In genomic region chr2:74619651-74620297, GRCh38 we compare ENCODE assay signal across 27 cellular contexts. TPM values are rescaled to one million over a fixed set of nuclear protein-coding genes. Genes with fewer than 3 reads are reported as not detected.
DNase-seq lines count a peak whose midpoint lies in the region; ATAC-seq lines count a peak whose summit lies in the region.
"Had no signal": no experiment of that assay in that cellular context is flagged by ENCODE, and none has a peak within 500 bp of the region (broad histone marks: within the 10 kb centered on the region; RNA-seq: fewer than 3 reads in every experiment).

No MANE protein-coding gene starts in this region.

- H3K4me1 Mint-ChIP-seq in IgD-negative memory B cell = peaks cover 14 to 22% (median 20%) of the 10 kb centered on the region in 3 donors
- H3K4me1 Mint-ChIP-seq: brain, immature natural killer cell had no signal

- peak overlapping the region in 2 of 4 donors; percentile 61 to 72 for H3K4me3 Mint-ChIP-seq in IgD-negative memory B cell
- H3K4me3 Mint-ChIP-seq: activated naive CD8-positive, alpha-beta T cell treated with anti-CD3 and anti-CD28 coated beads for 36 hours; brain; CD4-positive, CD25-positive, alpha-beta regulatory T cell; immature natural killer cell had no signal

- peak overlapping the region in 2 of 3 donors; percentile 20 to 71 for H3K27ac Mint-ChIP-seq in IgD-negative memory B cell
- H3K27ac Mint-ChIP-seq: activated naive CD8-positive, alpha-beta T cell treated with anti-CD3 and anti-CD28 coated beads for 36 hours; brain; CD4-positive, CD25-positive, alpha-beta regulatory T cell; immature natural killer cell had no signal

- H3K36me3 Mint-ChIP-seq in IgD-negative memory B cell = no peaks in the 10 kb centered on the region
- H3K36me3 Mint-ChIP-seq: activated naive CD8-positive, alpha-beta T cell treated with anti-CD3 and anti-CD28 coated beads for 36 hours; brain; CD4-positive, CD25-positive, alpha-beta regulatory T cell; immature natural killer cell had no signal

- H3K9me3 Mint-ChIP-seq in IgD-negative memory B cell = no peaks in the 10 kb centered on the region
- H3K9me3 Mint-ChIP-seq: activated naive CD8-positive, alpha-beta T cell treated with anti-CD3 and anti-CD28 coated beads for 36 hours; brain had no signal

- peaks cover 3% of the 10 kb centered on the region for H3K27me3 Mint-ChIP-seq in IgD-negative memory B cell

- DNase-seq in CD1c-positive myeloid dendritic cell (ENCODE audit: extremely low spot score) (peak; percentile 49), OCI-M1 (lab: John Stamatoyannopoulos, UW) (peak; percentile 3), NCI-H1092 (lab: John Stamatoyannopoulos, UW) (no peak), anterior cingulate cortex (lab: John Stamatoyannopoulos, UW) (no peak), NCI-H2029 treated with DMSO at 0.1 percent for 48 hours (lab: John Stamatoyannopoulos, UW) (no peak)
- DNase-seq: activated CD8-positive, alpha-beta memory T cell treated with anti-CD3 and anti-CD28 coated beads for 24 hours; activated naive CD8-positive, alpha-beta T cell treated with anti-CD3 and anti-CD28 coated beads for 36 hours; CD4-positive, CD25-positive, alpha-beta regulatory T cell; colonic mucosa; DMS153; heart left ventricle; immature natural killer cell; left ventricle myocardium superior; mucosa of descending colon; NCI-H1105; NCI-H69; SK-N-SH; T-helper 9 cell; testis had no signal

- ATAC-seq in GM19351 (IDR thresholded peaks at IDR 0.05; ENCODE audit: unreplicated experiment) (peak; percentile 54), HG03457 (IDR thresholded peaks at IDR 0.05; ENCODE audit: unreplicated experiment) (no peak)
- ATAC-seq: HCT116, heart left ventricle, K562, left ventricle myocardium superior, mucosa of descending colon, Panc1 had no signal

RNA-seq across cellular contexts. Expression of gene M1AP, which starts 28.4 kb away (rescaled TPM):
- not detected for polyA plus RNA-seq in IgD-negative memory B cell
- polyA plus RNA-seq: CD4-positive, CD25-positive, alpha-beta regulatory T cell; fibroblast of lung; immature natural killer cell had no signal

RNA-seq across cellular contexts. Expression of gene SEMA4F, which starts 34.3 kb away (rescaled TPM):
- polyA plus RNA-seq in IgD-negative memory B cell = 6.4 TPM

Comparison
In these comparisons a context has a peak if more than half of its experiments do, and no peak if none do; other contexts are left out.
1. DNase-seq: peak in CD1c-positive myeloid dendritic cell (single experiment) and OCI-M1 (single experiment); none in NCI-H1092 (single experiment), anterior cingulate cortex (0 of 58) and NCI-H2029 treated with DMSO at 0.1 percent for 48 hours (single experiment).